8 cellular contexts compared by ENCODE assay signal in the genomic region with DNA sequence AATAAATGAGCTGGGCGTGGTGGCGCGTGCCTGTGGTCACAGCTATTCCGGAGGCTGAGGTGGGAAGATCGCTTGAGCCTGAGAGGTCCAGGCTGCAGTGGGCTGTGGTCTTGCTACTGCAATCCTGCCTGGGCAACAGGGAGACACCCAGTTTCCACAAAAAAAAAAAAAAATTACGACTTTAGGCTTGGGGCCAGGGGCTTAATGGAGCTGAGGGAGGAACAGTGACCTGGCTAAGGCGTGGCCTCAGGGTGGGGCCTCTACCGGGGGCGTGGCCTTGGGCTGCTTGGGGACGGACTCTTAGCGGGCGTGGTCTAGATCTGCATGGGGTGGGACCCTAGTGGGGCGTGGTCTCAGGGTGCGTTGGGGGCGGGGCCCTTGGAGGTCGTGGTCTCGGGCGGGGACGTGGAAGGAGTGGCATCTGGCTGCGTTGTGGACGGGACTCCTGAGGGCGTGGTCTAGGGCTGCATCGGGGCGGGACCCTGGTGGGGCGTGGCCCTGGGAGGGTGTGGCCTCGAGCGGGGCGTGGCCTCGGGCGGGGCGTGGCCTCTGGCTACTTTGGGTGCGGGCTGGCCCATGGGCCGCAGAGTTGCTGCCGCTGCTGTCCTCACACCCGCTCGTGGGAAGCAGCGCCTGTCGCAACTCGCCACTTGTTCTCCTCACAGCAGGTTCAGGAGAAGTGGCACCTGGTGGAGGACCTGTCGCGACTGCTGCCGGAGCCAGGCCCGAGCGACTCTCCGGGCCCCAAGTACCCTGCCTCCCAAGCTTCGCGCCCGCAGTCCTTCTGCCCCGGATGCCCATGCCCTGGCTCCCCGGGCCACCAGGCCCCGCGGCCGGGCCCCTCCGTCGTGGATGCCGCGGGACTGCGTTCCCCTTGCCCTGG.
A peak's percentile ranks its signal among the peaks of the same experiment; 100 is the strongest.
DNase-seq lines count a peak whose midpoint lies in the region; ATAC-seq lines count a peak whose summit lies in the region.

No MANE protein-coding gene starts in this region.

- ATAC-seq in HG02970 (IDR thresholded peaks at IDR 0.05; ENCODE audit: low FRiP score, unreplicated experiment) = peak; percentile 71

- DNase-seq in NCI-H1694 (lab: John Stamatoyannopoulos, UW) (peak; percentile 35), NCI-H1694 treated with DMSO at 0.1 percent for 48 hours (lab: John Stamatoyannopoulos, UW) (no peak), NCI-H187 (lab: John Stamatoyannopoulos, UW) (peak; percentile 37 to 86), T1000 (lab: John Stamatoyannopoulos, UW) (peak; percentile 98), astrocyte of the hippocampus (ENCODE audit: low read depth, low spot score) (peak; percentile 71), islet precursor cell (peak; percentile 100)
- DNase-seq in stimulated activated CD4-positive, alpha-beta T cell treated with anti-CD3 and anti-CD28 coated beads, Interleukin-4, amount 100 ng/mL, for 48 hours (ENCODE audit: low read depth in 2 of 2) = peak; percentile 92 to 98
